1 cellular context compared by ENCODE assay signal in the genomic region with DNA sequence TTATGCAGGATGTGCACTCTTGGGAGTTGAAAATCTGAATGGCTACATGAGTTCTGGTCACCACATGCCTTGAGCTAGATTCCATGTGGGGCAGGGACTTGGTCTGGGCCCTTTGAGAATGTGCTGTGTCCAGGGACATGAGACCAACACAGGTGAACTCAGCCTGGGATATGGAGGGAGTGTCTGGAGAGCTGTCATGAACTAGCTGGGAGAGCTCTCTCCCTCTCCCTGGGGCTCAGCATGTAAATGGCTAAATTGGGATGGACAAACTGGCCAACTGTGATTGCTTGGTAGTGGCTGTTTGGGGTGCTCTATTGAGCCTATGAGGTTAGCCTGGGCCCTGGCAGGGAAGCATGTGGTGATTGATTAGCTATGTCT.
TF ChIP-seq lines count a peak whose summit lies in the region.

No MANE protein-coding gene starts in this region.

TF ChIP-seq in GM23338, 12 proteins besides CTCF, POLR2A, EP300 and RAD21 (continued from another document):
- TF ChIP-seq ZNF331 (CRISPR knock-in tag; IDR thresholded peaks at IDR 0.05; ENCODE audit: low read depth): no peak
